Comparison of ENCODE assay signal across 1 cellular context in genomic region chr2:101151859-101152194, GRCh38.
TF ChIP-seq lines count a peak whose summit lies in the region.

No MANE protein-coding gene starts in this region.

TF ChIP-seq in WTC11, 78 proteins besides CTCF, POLR2A, EP300 and RAD21 (continued from another document):
- TF ChIP-seq ESRRA (CRISPR knock-in tag; IDR thresholded peaks at IDR 0.05; ENCODE audit: borderline replicate concordance), result no peak
- no peak for TF ChIP-seq NR2C2 (CRISPR knock-in tag; IDR thresholded peaks at IDR 0.05)
- TF ChIP-seq ZNF396 (CRISPR knock-in tag; IDR thresholded peaks at IDR 0.05; ENCODE audit: borderline replicate concordance), result no peak
- no peak for TF ChIP-seq ZNF423 (CRISPR knock-in tag; IDR thresholded peaks at IDR 0.05)
- TF ChIP-seq ZNF317 (CRISPR knock-in tag; IDR thresholded peaks at IDR 0.05; ENCODE audit: borderline replicate concordance, low read depth), result no peak
- TF ChIP-seq, protein P1, sequence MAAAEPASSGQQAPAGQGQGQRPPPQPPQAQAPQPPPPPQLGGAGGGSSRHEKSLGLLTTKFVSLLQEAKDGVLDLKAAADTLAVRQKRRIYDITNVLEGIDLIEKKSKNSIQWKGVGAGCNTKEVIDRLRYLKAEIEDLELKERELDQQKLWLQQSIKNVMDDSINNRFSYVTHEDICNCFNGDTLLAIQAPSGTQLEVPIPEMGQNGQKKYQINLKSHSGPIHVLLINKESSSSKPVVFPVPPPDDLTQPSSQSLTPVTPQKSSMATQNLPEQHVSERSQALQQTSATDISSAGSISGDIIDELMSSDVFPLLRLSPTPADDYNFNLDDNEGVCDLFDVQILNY (CRISPR knock-in tag; IDR thresholded peaks at IDR 0.05), result no peak
- TF ChIP-seq ZNF416 (CRISPR knock-in tag; IDR thresholded peaks at IDR 0.05), result no peak
- TF ChIP-seq, protein P2, sequence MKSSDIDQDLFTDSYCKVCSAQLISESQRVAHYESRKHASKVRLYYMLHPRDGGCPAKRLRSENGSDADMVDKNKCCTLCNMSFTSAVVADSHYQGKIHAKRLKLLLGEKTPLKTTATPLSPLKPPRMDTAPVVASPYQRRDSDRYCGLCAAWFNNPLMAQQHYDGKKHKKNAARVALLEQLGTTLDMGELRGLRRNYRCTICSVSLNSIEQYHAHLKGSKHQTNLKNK (CRISPR knock-in tag; IDR thresholded peaks at IDR 0.05), result no peak
